Comparison of ENCODE assay signal across 16 cellular contexts in genomic region chr20:59830107-59831023, GRCh38.
DNase-seq lines count a peak whose midpoint lies in the region; ATAC-seq and TF ChIP-seq lines count a peak whose summit lies in the region.
"Had no signal": no experiment of that assay in that cellular context is flagged by ENCODE, and none has a peak within 500 bp of the region (broad histone marks: within the 10 kb centered on the region; RNA-seq: fewer than 3 reads in every experiment).

No MANE protein-coding gene starts in this region.

- H3K36me3 ChIP-seq in endodermal cell (ENCODE audit: control insufficient read depth, insufficient read depth, low read length) = no peaks in the 10 kb centered on the region
- no peaks in the 10 kb centered on the region for H3K36me3 ChIP-seq in testis (ENCODE audit: low read depth, missing control alignments)
- no peaks in the 10 kb centered on the region for H3K36me3 ChIP-seq in MG63

- H3K27me3 Mint-ChIP-seq in endodermal cell (ENCODE audit: insufficient read depth) = peaks cover 6% of the 10 kb centered on the region

- peaks cover 3% of the 10 kb centered on the region for H3K4me1 Mint-ChIP-seq in endodermal cell
- H3K4me1 Mint-ChIP-seq: immature natural killer cell, T-cell had no signal

- no peak overlapping the region for H3K27ac Mint-ChIP-seq in endodermal cell
- H3K27ac Mint-ChIP-seq: immature natural killer cell, T-cell had no signal

- H3K27ac ChIP-seq in right cardiac atrium (ENCODE audit: low read length) = no peak overlapping the region
- H3K27ac ChIP-seq in endodermal cell (ENCODE audit: low read depth, low read length) = no peak overlapping the region
- no peak overlapping the region for H3K27ac ChIP-seq in testis
- H3K27ac ChIP-seq: KMS-11, psoas muscle had no signal

- DNase-seq in Right ventricle myocardium inferior (ENCODE audit: missing footprints) (no peak), right cardiac atrium (no peak), NCI-H2171 (lab: John Stamatoyannopoulos, UW) (peak; percentile 10), endodermal cell (peak; percentile 22), testis (peak; percentile 10), UCSD-AML1 (lab: John Stamatoyannopoulos, UW; ENCODE audit: unreplicated experiment) (no peak), MG63 (no peak)
- DNase-seq: DND-41, immature natural killer cell, NCI-H1930, psoas muscle, T-cell had no signal

- intact Hi-C loops in Right ventricle myocardium inferior (cut with DNase I) = no loop called here
- intact Hi-C loops in right cardiac atrium (cut with DNase I) = no loop called here
- intact Hi-C loops in testis (cut with DNase I; ENCODE audit: low total_unique reads) = no loop called here

- H3K27me3 ChIP-seq in right cardiac atrium (ENCODE audit: control insufficient read depth, insufficient read depth) = no peaks in the 10 kb centered on the region
- H3K27me3 ChIP-seq in endodermal cell (ENCODE audit: control insufficient read depth, insufficient read depth, low read length, poor library complexity, severe bottlenecking) = no peaks in the 10 kb centered on the region
- no peaks in the 10 kb centered on the region for H3K27me3 ChIP-seq in testis
- no peaks in the 10 kb centered on the region for H3K27me3 ChIP-seq in MG63
- H3K27me3 ChIP-seq: dorsolateral prefrontal cortex had no signal

- H3K9me3 Mint-ChIP-seq in endodermal cell = no peaks in the 10 kb centered on the region
- H3K9me3 Mint-ChIP-seq: immature natural killer cell, T-cell had no signal

- no peak overlapping the region for H3K9ac ChIP-seq in endodermal cell (ENCODE audit: extremely low read depth, low read length, poor library complexity, severe bottlenecking)
- H3K9ac ChIP-seq: KMS-11 had no signal

- H3K9me3 ChIP-seq in right cardiac atrium (ENCODE audit: control insufficient read depth, low read length) (no peaks in the 10 kb centered on the region), endodermal cell (ENCODE audit: control insufficient read depth, low read length) (no peaks in the 10 kb centered on the region), testis (no peaks in the 10 kb centered on the region), MG63 (no peaks in the 10 kb centered on the region)
- H3K9me3 ChIP-seq: psoas muscle had no signal

- H3K4me1 ChIP-seq in right cardiac atrium (ENCODE audit: control insufficient read depth, insufficient read depth, low read length) (peaks cover 7% of the 10 kb centered on the region), endodermal cell (ENCODE audit: control insufficient read depth, insufficient read depth, low read length) (no peaks in the 10 kb centered on the region), testis (peaks cover 5% of the 10 kb centered on the region)
- H3K4me1 ChIP-seq: psoas muscle had no signal

- peak; percentile 59 for ATAC-seq in Right ventricle myocardium inferior
- ATAC-seq in right cardiac atrium = no peak
- ATAC-seq in HG02588 (IDR thresholded peaks at IDR 0.05; ENCODE audit: unreplicated experiment) = no peak
- ATAC-seq: psoas muscle, T-cell had no signal

- TF ChIP-seq CTCF in endodermal cell (conservative IDR thresholded peaks at IDR 0.05) (no peak), testis (IDR thresholded peaks at IDR 0.05) (no peak)

- no peak for TF ChIP-seq POLR2A in testis (IDR thresholded peaks at IDR 0.05)

- H3K4me3 Mint-ChIP-seq in endodermal cell = no peak overlapping the region
- H3K4me3 Mint-ChIP-seq: immature natural killer cell, T-cell had no signal

- 63% methylated on average over 13 of the region's 13 CpGs for WGBS in right cardiac atrium
- WGBS in endodermal cell (ENCODE audit: insufficient coverage in 1 of 2, insufficient read length in 1 of 2), 2 experiments = 79 to 88% methylated on average over 8 to 13 of the region's 13 CpGs
- 87 to 89% methylated on average over 7 to 12 of the region's 13 CpGs for WGBS in testis, 2 donors

- H3K36me3 Mint-ChIP-seq in endodermal cell (ENCODE audit: low read depth) = no peaks in the 10 kb centered on the region
- H3K36me3 Mint-ChIP-seq: immature natural killer cell, T-cell had no signal

- H3K4me3 ChIP-seq in right cardiac atrium (ENCODE audit: low read length) (no peak overlapping the region), endodermal cell (ENCODE audit: low read length) (no peak overlapping the region), testis (no peak overlapping the region), MG63 (no peak overlapping the region)
- H3K4me3 ChIP-seq: dorsolateral prefrontal cortex, GM12878, psoas muscle had no signal

Comparison
In these comparisons a context has a peak if more than half of its experiments do, and no peak if none do; other contexts are left out.
1. DNase-seq: peak in NCI-H2171 (single experiment), endodermal cell (single experiment) and testis (single experiment); none in Right ventricle myocardium inferior (single experiment), right cardiac atrium (0 of 3), UCSD-AML1 (single experiment) and MG63 (single experiment).